8 cellular contexts compared by ENCODE assay signal in genomic region chr12:44873898-44874297, GRCh38. TPM values are rescaled to one million over a fixed set of nuclear protein-coding genes. Genes with fewer than 3 reads are reported as not detected.
A peak's percentile ranks its signal among the peaks of the same experiment; 100 is the strongest.
DNase-seq lines count a peak whose midpoint lies in the region; ATAC-seq and TF ChIP-seq lines count a peak whose summit lies in the region.

No MANE protein-coding gene starts in this region.

- H3K27ac ChIP-seq in Panc1 (ENCODE audit: low read length) (no peak overlapping the region), smooth muscle cell (ENCODE audit: low read depth) (no peak overlapping the region)

- BruUV-seq in Panc1 (replicated peaks; lab: Mats Ljungman, UMichigan) = no TSS peak

- no peak for DNase-seq in activated T-cell treated with anti-CD3 and anti-CD28 coated beads, Interleukin-2, amount 50 U/mL, for 24 hours
- DNase-seq in activated T-cell treated with anti-CD3 and anti-CD28 coated beads, Interleukin-2, amount 50 U/mL, for 1 hour = no peak
- DNase-seq in Panc1 (ENCODE audit: low read depth, low spot score) = no peak
- DNase-seq in epithelial cell of esophagus (ENCODE audit: low read depth) = peak; percentile 15
- no peak for DNase-seq in smooth muscle cell (lab: John Stamatoyannopoulos, UW; ENCODE audit: unreplicated experiment)
- DNase-seq in erythroblast (lab: John Stamatoyannopoulos, UW) = no peak
- no peak for DNase-seq in left lobe of liver (ENCODE audit: low spot score)

- H3K4me3 ChIP-seq in Panc1 (ENCODE audit: low read depth in 2 of 2, low read length in 2 of 2) (no peak overlapping the region), epithelial cell of esophagus (ENCODE audit: low read length) (no peak overlapping the region), smooth muscle cell (peak overlapping the region; percentile 17)

- in situ Hi-C loops in Panc1 (cut with HindIII; ENCODE audit: low pct_unique_long_range_greater_than_20kb, low sequenced_read_pairs) = no loop called here

- WGBS in smooth muscle cell (ENCODE audit: low lambda C conversion rate) = 76% methylated on average over 1 of the region's 1 CpG

- H3F3A ChIP-seq in smooth muscle cell (ENCODE audit: low read depth) = no peaks in the 10 kb centered on the region

- peaks cover 62% of the 10 kb centered on the region for H3K4me1 Mint-ChIP-seq in activated T-cell treated with anti-CD3 and anti-CD28 coated beads, Interleukin-2, amount 50 U/mL, for 24 hours (ENCODE audit: low read depth)

- no peaks in the 10 kb centered on the region for H4K20me1 ChIP-seq in smooth muscle cell (ENCODE audit: low read depth)

- H3K9me3 ChIP-seq in Panc1 (ENCODE audit: control insufficient read depth, insufficient read depth, low read depth, low read length) (no peaks in the 10 kb centered on the region), smooth muscle cell (replicated peaks; ENCODE audit: low read depth) (no peaks in the 10 kb centered on the region)

- POLR2A ChIA-PET in Panc1 (lab: Charles Lee) = no interaction called here

- intact Hi-C loops in Panc1 (cut with micrococcal nuclease; ENCODE audit: unreplicated experiment) = no loop called here

- ATAC-seq in Panc1 (no peak), HG02973 (IDR thresholded peaks at IDR 0.05; ENCODE audit: unreplicated experiment) (no peak), left lobe of liver (no peak)

- H3K36me3 Mint-ChIP-seq in activated T-cell treated with anti-CD3 and anti-CD28 coated beads, Interleukin-2, amount 50 U/mL, for 24 hours (ENCODE audit: low read depth) = peaks cover 32% of the 10 kb centered on the region

- peak overlapping the region; percentile 81 for H3K27ac Mint-ChIP-seq in activated T-cell treated with anti-CD3 and anti-CD28 coated beads, Interleukin-2, amount 50 U/mL, for 24 hours

- H3K4me2 ChIP-seq in smooth muscle cell = no peak overlapping the region

- no peak overlapping the region for H2AFZ ChIP-seq in smooth muscle cell (ENCODE audit: low read depth)

- no peak overlapping the region for H3K9ac ChIP-seq in smooth muscle cell (ENCODE audit: low read depth)

- H3K27me3 Mint-ChIP-seq in activated T-cell treated with anti-CD3 and anti-CD28 coated beads, Interleukin-2, amount 50 U/mL, for 24 hours = peaks cover 18% of the 10 kb centered on the region

- H3K27me3 ChIP-seq in Panc1 (ENCODE audit: control insufficient read depth, insufficient read depth, low read length) (peaks cover 35% of the 10 kb centered on the region), smooth muscle cell (ENCODE audit: low read depth) (peaks cover 66% of the 10 kb centered on the region)

- peak; percentile 32; the same call in 1 of the 2 replicates for TF ChIP-seq CTCF in Panc1 (IDR thresholded peaks at IDR 0.05)
- peak; percentile 24 for TF ChIP-seq CTCF in epithelial cell of esophagus (IDR thresholded peaks at IDR 0.05; ENCODE audit: insufficient read depth, low read depth, low read length, missing control alignments)
- TF ChIP-seq CTCF in smooth muscle cell (IDR thresholded peaks at IDR 0.05; ENCODE audit: borderline replicate concordance, insufficient read depth, poor library complexity, severe bottlenecking) = peak; percentile 25

- H3K4me3 Mint-ChIP-seq in activated T-cell treated with anti-CD3 and anti-CD28 coated beads, Interleukin-2, amount 50 U/mL, for 24 hours = peak overlapping the region; percentile 99

- H3K36me3 ChIP-seq in Panc1 (ENCODE audit: control insufficient read depth, insufficient read depth, low read length) (no peaks in the 10 kb centered on the region), smooth muscle cell (ENCODE audit: low read depth) (no peaks in the 10 kb centered on the region)

- H3K79me2 ChIP-seq in smooth muscle cell (ENCODE audit: low read depth) = no peaks in the 10 kb centered on the region

- CTCF ChIA-PET in Panc1 (lab: Charles Lee) = no interaction called here

- peaks cover 1% of the 10 kb centered on the region for H3K9me3 Mint-ChIP-seq in activated T-cell treated with anti-CD3 and anti-CD28 coated beads, Interleukin-2, amount 50 U/mL, for 24 hours

- peaks cover 10% of the 10 kb centered on the region; the same call in 1 of the 2 replicates for H3K4me1 ChIP-seq in Panc1 (ENCODE audit: control insufficient read depth, insufficient read depth, low read length)
- peaks cover 4% of the 10 kb centered on the region for H3K4me1 ChIP-seq in smooth muscle cell (ENCODE audit: low read depth)

- no peak for TF ChIP-seq POLR2A in erythroblast (IDR thresholded peaks at IDR 0.05; ENCODE audit: low read length)

RNA-seq across cellular contexts. Expression of gene NELL2, which starts 2.2 kb away (rescaled TPM):
- total RNA-seq in Panc1 (2021; ENCODE audit: unreplicated experiment) (0.28 TPM), smooth muscle cell (0.18 and 16.8 TPM in 2 replicates), left lobe of liver (0.78 TPM)
- not detected for polyA plus RNA-seq in Panc1 (2012; ENCODE audit: insufficient read length)
- polyA plus RNA-seq in smooth muscle cell = 0.17 TPM in 1 of 2 replicates, not detected in the other
